ENCODE assay signal across 8 cellular contexts in genomic region chr15:50353999-50354837, GRCh38. TPM values are rescaled to one million over a fixed set of nuclear protein-coding genes. Genes with fewer than 3 reads are reported as not detected.
A peak's percentile ranks its signal among the peaks of the same experiment; 100 is the strongest.
DNase-seq lines count a peak whose midpoint lies in the region; TF ChIP-seq lines count a peak whose summit lies in the region.

No MANE protein-coding gene starts in this region.

- peaks cover 11% of the 10 kb centered on the region for H3K4me1 ChIP-seq in MM.1S (ENCODE audit: low read length)

- H3K4me3 ChIP-seq in GM06990 (replicated peaks; ENCODE audit: low read depth, low read length) (peak overlapping the region; percentile 72), H7 (ENCODE audit: insufficient read depth, low read depth, low read length) (peak overlapping the region; percentile 87), MM.1S (ENCODE audit: low read length) (peak overlapping the region; percentile 96), WI38 (ENCODE audit: low read depth, low read length) (peak overlapping the region; percentile 80), cardiac fibroblast (replicated peaks in 1 of 2; ENCODE audit: low read depth in 2 of 2, low read length in 2 of 2) (peak overlapping the region; percentile 78 to 80)

- H3K79me2 ChIP-seq in MM.1S (ENCODE audit: low read length), result peaks cover 89% of the 10 kb centered on the region

- TF ChIP-seq CTCF in GM06990 (IDR thresholded peaks at IDR 0.05; ENCODE audit: insufficient read depth, low read length, poor library complexity, severe bottlenecking), result no peak
- TF ChIP-seq CTCF in MM.1S (IDR thresholded peaks at IDR 0.05; ENCODE audit: low read length), result no peak
- TF ChIP-seq CTCF in WI38 (IDR thresholded peaks at IDR 0.05; ENCODE audit: low read depth, low read length), result no peak
- no peak for TF ChIP-seq CTCF in cardiac fibroblast (IDR thresholded peaks at IDR 0.05; ENCODE audit: low read depth, low read length)

- H3K9ac ChIP-seq in MM.1S (ENCODE audit: low read length), result peak overlapping the region; percentile 99

- H3K27ac ChIP-seq in MM.1S (ENCODE audit: low read length), result peak overlapping the region; percentile 95

- H3K4me2 ChIP-seq in MM.1S (ENCODE audit: low read depth, low read length), result peak overlapping the region; percentile 85

- no peaks in the 10 kb centered on the region for H3K9me2 ChIP-seq in MM.1S (replicated peaks; ENCODE audit: insufficient read depth, low read length)

- H3K27me3 ChIP-seq in GM06990 (replicated peaks; ENCODE audit: control insufficient read depth, insufficient read depth, low read length) (no peaks in the 10 kb centered on the region), H7 (ENCODE audit: control insufficient read depth, insufficient read depth, low read length) (no peaks in the 10 kb centered on the region), MM.1S (replicated peaks; ENCODE audit: insufficient read depth, low read length) (no peaks in the 10 kb centered on the region)

- H3K9me3 ChIP-seq in MM.1S (replicated peaks; ENCODE audit: insufficient read depth, low read length), result no peaks in the 10 kb centered on the region

- DNase-seq in GM06990 (ENCODE audit: extremely low read depth, insufficient read length), result peak; percentile 69
- DNase-seq in H7, result peak; percentile 75
- DNase-seq in MM.1S, result peak; percentile 85
- DNase-seq in cardiac fibroblast (ENCODE audit: low read depth in 2 of 2), result peak; percentile 88 to 89
- peak; percentile 76 for DNase-seq in islet precursor cell
- DNase-seq in stimulated activated CD4-positive, alpha-beta T cell treated with anti-CD3 and anti-CD28 coated beads, Interleukin-12 subunit alpha, Interleukin-12 subunit beta, amount 100 ng/mL, for 24 hours (ENCODE audit: low read depth in 2 of 2), result peak; percentile 30 to 40
- no peak for DNase-seq in D341Med (ENCODE audit: low spot score)

- peaks cover 15% of the 10 kb centered on the region for H3F3A ChIP-seq in MM.1S (ENCODE audit: insufficient read depth, low read length)

- H4K20me1 ChIP-seq in MM.1S (ENCODE audit: insufficient read depth, low read length), result no peaks in the 10 kb centered on the region

- peak overlapping the region; percentile 91 for H2AFZ ChIP-seq in MM.1S (ENCODE audit: low read length)

- H3K36me3 ChIP-seq in GM06990 (ENCODE audit: control insufficient read depth, insufficient read depth, low read length) (peaks cover 3% of the 10 kb centered on the region), H7 (replicated peaks; ENCODE audit: control insufficient read depth, insufficient read depth, low read length) (peaks cover 3% of the 10 kb centered on the region), MM.1S (replicated peaks; ENCODE audit: insufficient read depth, low read length) (no peaks in the 10 kb centered on the region)

RNA-seq across cellular contexts. Expression of gene GABPB1, which starts 0.8 kb away (rescaled TPM):
- 39.6 and 43.0 TPM in 2 replicates for total RNA-seq in H7 (2014; rRNA removed; shearing (Covaris generic))
